11 cellular contexts compared by ENCODE assay signal in the genomic region with DNA sequence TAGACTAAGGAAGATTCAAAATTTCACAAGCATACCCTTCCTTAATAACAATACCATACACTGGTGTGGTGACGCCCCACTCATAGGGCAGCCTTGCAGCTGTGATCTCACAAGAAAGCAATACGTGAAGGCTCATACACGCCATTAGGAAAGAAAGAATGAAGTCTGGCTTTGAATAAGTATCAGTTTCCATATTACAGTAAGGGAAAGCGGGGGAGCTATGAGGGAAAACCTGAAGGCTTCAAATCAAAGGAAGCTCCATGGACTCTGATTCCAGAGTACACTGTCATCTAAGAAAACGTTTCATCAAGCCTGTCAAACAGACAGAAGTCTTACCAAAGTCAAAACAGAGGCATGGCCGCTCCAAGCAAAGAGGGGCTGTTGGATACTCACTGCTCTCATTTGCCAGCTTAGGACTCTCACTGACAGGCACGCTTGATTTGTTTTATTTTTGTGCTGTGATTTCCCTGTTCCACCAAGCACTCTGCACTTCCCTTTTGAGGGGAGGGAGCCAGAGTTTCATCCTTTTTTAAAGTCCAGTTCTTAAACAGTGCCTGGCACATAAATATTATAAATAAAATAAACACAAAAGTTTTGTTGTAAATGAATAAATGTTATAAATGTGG.
A peak's percentile ranks its signal among the peaks of the same experiment; 100 is the strongest.
DNase-seq lines count a peak whose midpoint lies in the region; ATAC-seq and TF ChIP-seq lines count a peak whose summit lies in the region.
"Had no signal": no experiment of that assay in that cellular context is flagged by ENCODE, and none has a peak within 500 bp of the region (broad histone marks: within the 10 kb centered on the region; RNA-seq: fewer than 3 reads in every experiment).

No MANE protein-coding gene starts in this region.

- H3K27ac ChIP-seq in esophagus muscularis mucosa (replicated peaks in 1 of 4): peak overlapping the region in 3 of 4 donors; percentile 30 to 65 (median 63)
- H3K27ac ChIP-seq in suprapubic skin: peak overlapping the region; percentile 34
- H3K27ac ChIP-seq in adrenal gland: no peak overlapping the region
- H3K27ac ChIP-seq: cardiac muscle cell, testis had no signal

- TF ChIP-seq EP300 in esophagus muscularis mucosa (IDR thresholded peaks at IDR 0.05) (no peak), suprapubic skin (IDR thresholded peaks at IDR 0.05) (no peak)

- H3K27me3 ChIP-seq in esophagus muscularis mucosa (peaks cover 0 to 6% (median 0%) of the 10 kb centered on the region in 4 donors), suprapubic skin (peaks cover 4% of the 10 kb centered on the region), adrenal gland (no peaks in the 10 kb centered on the region)
- H3K27me3 ChIP-seq: cardiac muscle cell, testis had no signal

- no peak overlapping the region for H3K4me3 ChIP-seq in esophagus muscularis mucosa
- H3K4me3 ChIP-seq in suprapubic skin: no peak overlapping the region
- no peak overlapping the region for H3K4me3 ChIP-seq in adrenal gland
- H3K4me3 ChIP-seq: cardiac muscle cell, testis had no signal

- DNase-seq in esophagus muscularis mucosa (ENCODE audit: extremely low spot score): no peak
- DNase-seq in suprapubic skin (ENCODE audit: low spot score in 2 of 2): no peak
- no peak for DNase-seq in kidney tubule cell (ENCODE audit: low spot score)
- DNase-seq in adrenal gland: no peak
- DNase-seq in activated CD8-positive, alpha-beta memory T cell treated with anti-CD3 and anti-CD28 coated beads for 24 hours: no peak
- no peak for DNase-seq in NCI-H69 (lab: John Stamatoyannopoulos, UW)
- DNase-seq: activated CD8-positive, alpha-beta memory T cell treated with anti-CD3 and anti-CD28 coated beads, Interleukin-2, amount 50 U/mL, for 4 hours; testis had no signal

- TF ChIP-seq CTCF in esophagus muscularis mucosa (IDR thresholded peaks at IDR 0.05): no peak
- TF ChIP-seq CTCF in suprapubic skin (IDR thresholded peaks at IDR 0.05): no peak
- TF ChIP-seq CTCF in adrenal gland (IDR thresholded peaks at IDR 0.05): no peak

- 54% methylated on average over 7 of the region's 7 CpGs for WGBS in esophagus muscularis mucosa
- 70% methylated on average over 7 of the region's 7 CpGs for WGBS in suprapubic skin
- WGBS in adrenal gland, 4 donors: 69 to 75% (median 72%) methylated on average over 7 of the region's 7 CpGs

- no peaks in the 10 kb centered on the region for H3K9me3 ChIP-seq in esophagus muscularis mucosa
- no peaks in the 10 kb centered on the region for H3K9me3 ChIP-seq in suprapubic skin
- no peaks in the 10 kb centered on the region for H3K9me3 ChIP-seq in adrenal gland (replicated peaks in 1 of 3)
- H3K9me3 ChIP-seq: testis had no signal

- no peaks in the 10 kb centered on the region for H3K36me3 ChIP-seq in esophagus muscularis mucosa
- no peaks in the 10 kb centered on the region for H3K36me3 ChIP-seq in suprapubic skin
- no peaks in the 10 kb centered on the region for H3K36me3 ChIP-seq in adrenal gland (replicated peaks in 1 of 2)
- H3K36me3 ChIP-seq: cardiac muscle cell had no signal

- H3K4me1 ChIP-seq in esophagus muscularis mucosa (peaks cover 0 to 28% (median 7%) of the 10 kb centered on the region in 4 donors), suprapubic skin (peaks cover 5% of the 10 kb centered on the region), adrenal gland (replicated peaks in 1 of 2) (peaks cover 6 to 15% of the 10 kb centered on the region in 2 donors)

- ATAC-seq in GM19351 (IDR thresholded peaks at IDR 0.05; ENCODE audit: unreplicated experiment) (peak; percentile 51), HG03354 (IDR thresholded peaks at IDR 0.05; ENCODE audit: poor library complexity, severe bottlenecking, unreplicated experiment) (peak; percentile 68)

- intact Hi-C loops in esophagus muscularis mucosa (cut with DNase I) (no loop called here), adrenal gland (cut with DNase I) (no loop called here)

- no peak for TF ChIP-seq POLR2A in esophagus muscularis mucosa (IDR thresholded peaks at IDR 0.05; ENCODE audit: low read depth)
- no peak for TF ChIP-seq POLR2A in suprapubic skin (IDR thresholded peaks at IDR 0.05)
- TF ChIP-seq POLR2A in adrenal gland (IDR thresholded peaks at IDR 0.05): no peak

Comparison
In these comparisons a context has a peak if more than half of its experiments do, and no peak if none do; other contexts are left out.
1. H3K27ac ChIP-seq: peak in esophagus muscularis mucosa (3 of 4) and suprapubic skin (single experiment); none in adrenal gland (0 of 5).